In genomic region chr15:80242132-80242769, GRCh38 we compare ENCODE assay signal across 8 cellular contexts. TPM values are rescaled to one million over a fixed set of nuclear protein-coding genes. Genes with fewer than 3 reads are reported as not detected.
DNase-seq lines count a peak whose midpoint lies in the region; ATAC-seq and TF ChIP-seq lines count a peak whose summit lies in the region.

No MANE protein-coding gene starts in this region.

- H3K36me3 Mint-ChIP-seq in activated naive CD8-positive, alpha-beta T cell treated with anti-CD3 and anti-CD28 coated beads, Interleukin-2, amount 10 ng/mL, durations not matched to agents 7 days and 5 days = no peaks in the 10 kb centered on the region

- H3K27ac Mint-ChIP-seq in activated naive CD8-positive, alpha-beta T cell treated with anti-CD3 and anti-CD28 coated beads, Interleukin-2, amount 10 ng/mL, durations not matched to agents 7 days and 5 days = no peak overlapping the region

- peaks cover 5% of the 10 kb centered on the region for H3K4me1 Mint-ChIP-seq in activated naive CD8-positive, alpha-beta T cell treated with anti-CD3 and anti-CD28 coated beads, Interleukin-2, amount 10 ng/mL, durations not matched to agents 7 days and 5 days

- peaks cover 34% of the 10 kb centered on the region for H3K27me3 Mint-ChIP-seq in activated naive CD8-positive, alpha-beta T cell treated with anti-CD3 and anti-CD28 coated beads, Interleukin-2, amount 10 ng/mL, durations not matched to agents 7 days and 5 days

- H3K9me3 Mint-ChIP-seq in activated naive CD8-positive, alpha-beta T cell treated with anti-CD3 and anti-CD28 coated beads, Interleukin-2, amount 10 ng/mL, durations not matched to agents 7 days and 5 days = no peaks in the 10 kb centered on the region

- TF ChIP-seq CTCF in LNCAP (IDR thresholded peaks at IDR 0.05) (peak; percentile 67), kidney epithelial cell (IDR thresholded peaks at IDR 0.05; ENCODE audit: insufficient read depth, low read length, poor library complexity, severe bottlenecking) (peak; percentile 60)

- no peaks in the 10 kb centered on the region for H3K36me3 ChIP-seq in kidney epithelial cell (ENCODE audit: control insufficient read depth, insufficient read depth, low read length)

- H3K4me3 Mint-ChIP-seq in activated naive CD8-positive, alpha-beta T cell treated with anti-CD3 and anti-CD28 coated beads, Interleukin-2, amount 10 ng/mL, durations not matched to agents 7 days and 5 days = no peak overlapping the region

- POLR2A ChIA-PET in activated naive CD8-positive, alpha-beta T cell treated with anti-CD3 and anti-CD28 coated beads, Interleukin-2, amount 10 ng/mL, durations not matched to agents 7 days and 5 days (lab: Charles Lee) = no interaction called here

- no peak for ATAC-seq in activated naive CD8-positive, alpha-beta T cell treated with anti-CD3 and anti-CD28 coated beads, Interleukin-2, amount 10 ng/mL, durations not matched to agents 7 days and 5 days (ENCODE audit: low read depth)
- ATAC-seq in GM18870 (IDR thresholded peaks at IDR 0.05; ENCODE audit: unreplicated experiment) = no peak
- no peak for ATAC-seq in GM18861 (IDR thresholded peaks at IDR 0.05; ENCODE audit: unreplicated experiment)

- DNase-seq in NCI-H1436 (lab: John Stamatoyannopoulos, UW) (peak; percentile 14), NCI-H1436 treated with DMSO at 0.1 percent for 48 hours (lab: John Stamatoyannopoulos, UW) (no peak), kidney epithelial cell (ENCODE audit: low read depth) (no peak), NCI-H345 treated with DMSO at 0.1 percent for 48 hours (lab: John Stamatoyannopoulos, UW; ENCODE audit: unreplicated experiment) (no peak)
- DNase-seq in activated naive CD8-positive, alpha-beta T cell treated with anti-CD3 and anti-CD28 coated beads, Interleukin-2, amount 10 ng/mL, durations not matched to agents 7 days and 5 days = peak; percentile 37

- no peak overlapping the region for H3K4me3 ChIP-seq in kidney epithelial cell (ENCODE audit: low read depth, low read length)

- H3K27me3 ChIP-seq in kidney epithelial cell (ENCODE audit: control insufficient read depth, insufficient read depth, low read length) = peaks cover 6% of the 10 kb centered on the region

RNA-seq across cellular contexts. Expression of gene CTXND1, which starts 9.8 kb away (rescaled TPM):
- total RNA-seq in activated naive CD8-positive, alpha-beta T cell treated with anti-CD3 and anti-CD28 coated beads, Interleukin-2, amount 10 ng/mL, durations not matched to agents 7 days and 5 days = not detected
- under 0.01 TPM in 1 of 2 replicates, not detected in the other for total RNA-seq in kidney epithelial cell

Comparison
In these comparisons a context has a peak if more than half of its experiments do, and no peak if none do; other contexts are left out.
1. DNase-seq: peak in NCI-H1436 (single experiment) and activated naive CD8-positive, alpha-beta T cell treated with anti-CD3 and anti-CD28 coated beads, Interleukin-2, amount 10 ng/mL, durations not matched to agents 7 days and 5 days (single experiment); none in NCI-H1436 treated with DMSO at 0.1 percent for 48 hours (single experiment), kidney epithelial cell (single experiment) and NCI-H345 treated with DMSO at 0.1 percent for 48 hours (single experiment).